Comparison of ENCODE assay signal across 9 cellular contexts in genomic region chrX:374566-374965, GRCh38. TPM values are rescaled to one million over a fixed set of nuclear protein-coding genes. Genes with fewer than 3 reads are reported as not detected.
DNase-seq lines count a peak whose midpoint lies in the region; ATAC-seq and TF ChIP-seq lines count a peak whose summit lies in the region.
"Had no signal": no experiment of that assay in that cellular context is flagged by ENCODE, and none has a peak within 500 bp of the region (broad histone marks: within the 10 kb centered on the region; RNA-seq: fewer than 3 reads in every experiment).

No MANE protein-coding gene starts in this region.

- TF ChIP-seq RAD21 in SK-N-SH (IDR thresholded peaks at IDR 0.05; ENCODE audit: low read length): no peak

- POLR2A ChIA-PET in SK-N-SH (lab: Yijun Ruan, JAX): no interaction called here

- ATAC-seq in psoas muscle (no peak), GM21360 (IDR thresholded peaks at IDR 0.05; ENCODE audit: unreplicated experiment) (no peak)

- TF ChIP-seq POLR2A in ovary (IDR thresholded peaks at IDR 0.05): no peak

- H3K9ac ChIP-seq in SK-N-SH: no peak overlapping the region

- H3K4me1 ChIP-seq in SK-N-SH (ENCODE audit: control insufficient read depth in 1 of 2, insufficient read depth in 2 of 2, low read depth in 1 of 2, low read length in 1 of 2) (no peaks in the 10 kb centered on the region; a peak in 1 of 4 replicates), psoas muscle (peaks cover 18% of the 10 kb centered on the region), ovary (ENCODE audit: insufficient read depth) (peaks cover 7% of the 10 kb centered on the region)

- H4K20me1 ChIP-seq in SK-N-SH (ENCODE audit: insufficient read depth): peaks cover 10% of the 10 kb centered on the region; the same call in 1 of the 2 replicates

- CTCF ChIA-PET in SK-N-SH (lab: Yijun Ruan, JAX): no interaction called here

- TF ChIP-seq CTCF in SK-N-SH (IDR thresholded peaks at IDR 0.05): no peak
- no peak for TF ChIP-seq CTCF in fibroblast of the aortic adventitia (IDR thresholded peaks at IDR 0.05; ENCODE audit: insufficient read depth, low read length)
- TF ChIP-seq CTCF in psoas muscle (IDR thresholded peaks at IDR 0.05): no peak
- TF ChIP-seq CTCF in ovary (IDR thresholded peaks at IDR 0.05): no peak

- H3K27me3 ChIP-seq in SK-N-SH (ENCODE audit: insufficient read depth) (no peaks in the 10 kb centered on the region), psoas muscle (ENCODE audit: insufficient read depth in 3 of 3, low read length in 2 of 3) (no peaks in the 10 kb centered on the region), ovary (no peaks in the 10 kb centered on the region)

- H3K9me2 ChIP-seq in SK-N-SH: no peaks in the 10 kb centered on the region

- intact Hi-C loops in psoas muscle (cut with DNase I) (loop anchor here in 1 of 2 donors (10.0 kb wide), 1 partner anchor 1950 kb away; no protein-coding TSS in a partner anchor), ovary (cut with DNase I) (no loop called here)

- DNase-seq in EL (peak; percentile 19), SK-N-SH (peak; percentile 55), fibroblast of the aortic adventitia (ENCODE audit: low read depth) (no peak), psoas muscle (peak in 1 of 2 donors; percentile 47), ovary (no peak), H4 (ENCODE audit: low spot score) (no peak), NCI-H1436 (lab: John Stamatoyannopoulos, UW) (no peak)
- DNase-seq: NCI-H2171 had no signal

- H3F3A ChIP-seq in SK-N-SH (replicated peaks; ENCODE audit: insufficient read depth): no peaks in the 10 kb centered on the region

- no peak overlapping the region for H3K4me3 ChIP-seq in SK-N-SH (ENCODE audit: low read depth in 2 of 2, low read length in 1 of 2)
- peak overlapping the region; percentile 13 for H3K4me3 ChIP-seq in fibroblast of the aortic adventitia (ENCODE audit: low read depth, low read length)
- peak overlapping the region; percentile 74 for H3K4me3 ChIP-seq in psoas muscle
- no peak overlapping the region for H3K4me3 ChIP-seq in ovary

- H2AFZ ChIP-seq in SK-N-SH (ENCODE audit: low read depth): no peak overlapping the region

- TF ChIP-seq EP300 in SK-N-SH (IDR thresholded peaks at IDR 0.05; ENCODE audit: borderline replicate concordance in 1 of 2, low read depth in 1 of 2, low read length in 1 of 2): no peak
- TF ChIP-seq EP300 in ovary (IDR thresholded peaks at IDR 0.05): no peak

- no peaks in the 10 kb centered on the region for H3K9me3 ChIP-seq in SK-N-SH
- no peaks in the 10 kb centered on the region for H3K9me3 ChIP-seq in psoas muscle
- no peaks in the 10 kb centered on the region for H3K9me3 ChIP-seq in ovary

- no peaks in the 10 kb centered on the region for H3K36me3 ChIP-seq in SK-N-SH (replicated peaks in 1 of 2; ENCODE audit: control insufficient read depth in 1 of 2, insufficient read depth in 2 of 2, low read length in 1 of 2)
- no peaks in the 10 kb centered on the region for H3K36me3 ChIP-seq in psoas muscle (ENCODE audit: insufficient read depth in 1 of 2, low read depth in 1 of 2)
- H3K36me3 ChIP-seq in ovary: no peaks in the 10 kb centered on the region

- no peak overlapping the region for H3K27ac ChIP-seq in SK-N-SH (ENCODE audit: low read depth in 2 of 2, low read length in 1 of 2)
- H3K27ac ChIP-seq in psoas muscle: peak overlapping the region; percentile 97
- no peak overlapping the region for H3K27ac ChIP-seq in ovary

- peak overlapping the region; percentile 28; the same call in 1 of the 2 replicates for H3K4me2 ChIP-seq in SK-N-SH

- WGBS in SK-N-SH (ENCODE audit: low lambda C conversion rate): 50% methylated on average over 10 of the region's 24 CpGs
- WGBS in psoas muscle, 3 donors: 4 to 5% (median 5%) methylated on average over 24 of the region's 24 CpGs
- 6 to 8% (median 6%) methylated on average over 24 of the region's 24 CpGs for WGBS in ovary, 3 donors

- peaks cover 20% of the 10 kb centered on the region; the same call in 1 of the 2 replicates for H3K79me2 ChIP-seq in SK-N-SH (ENCODE audit: insufficient read depth)

TF ChIP-seq in SK-N-SH, 30 proteins besides CTCF, POLR2A, EP300 and RAD21 (continues in another document):
- no peak for TF ChIP-seq FOSL2 (IDR thresholded peaks at IDR 0.05; ENCODE audit: borderline replicate concordance, low read depth)
- no peak for TF ChIP-seq MEF2A (IDR thresholded peaks at IDR 0.05; ENCODE audit: borderline replicate concordance, low read depth)
- TF ChIP-seq FOXM1 (IDR thresholded peaks at IDR 0.05; ENCODE audit: low read depth): no peak
- no peak for TF ChIP-seq EZH2phosphoT487 (IDR thresholded peaks at IDR 0.05; ENCODE audit: borderline replicate concordance, low read depth)
- TF ChIP-seq TCF12 (IDR thresholded peaks at IDR 0.05): no peak
- TF ChIP-seq, protein P1, sequence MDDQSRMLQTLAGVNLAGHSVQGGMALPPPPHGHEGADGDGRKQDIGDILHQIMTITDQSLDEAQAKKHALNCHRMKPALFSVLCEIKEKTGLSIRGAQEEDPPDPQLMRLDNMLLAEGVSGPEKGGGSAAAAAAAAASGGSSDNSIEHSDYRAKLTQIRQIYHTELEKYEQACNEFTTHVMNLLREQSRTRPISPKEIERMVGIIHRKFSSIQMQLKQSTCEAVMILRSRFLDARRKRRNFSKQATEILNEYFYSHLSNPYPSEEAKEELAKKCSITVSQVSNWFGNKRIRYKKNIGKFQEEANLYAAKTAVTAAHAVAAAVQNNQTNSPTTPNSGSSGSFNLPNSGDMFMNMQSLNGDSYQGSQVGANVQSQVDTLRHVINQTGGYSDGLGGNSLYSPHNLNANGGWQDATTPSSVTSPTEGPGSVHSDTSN (IDR thresholded peaks at IDR 0.05): no peak
- TF ChIP-seq, protein P2, sequence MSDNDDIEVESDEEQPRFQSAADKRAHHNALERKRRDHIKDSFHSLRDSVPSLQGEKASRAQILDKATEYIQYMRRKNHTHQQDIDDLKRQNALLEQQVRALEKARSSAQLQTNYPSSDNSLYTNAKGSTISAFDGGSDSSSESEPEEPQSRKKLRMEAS (IDR thresholded peaks at IDR 0.05; ENCODE audit: low read depth): no peak
- TF ChIP-seq POLR2AphosphoS5 (IDR thresholded peaks at IDR 0.05; ENCODE audit: low read depth, low read length): no peak
- no peak for TF ChIP-seq NFIC (IDR thresholded peaks at IDR 0.05; ENCODE audit: borderline replicate concordance)
- TF ChIP-seq ELF1 (IDR thresholded peaks at IDR 0.05): no peak
- no peak for TF ChIP-seq USF1 (IDR thresholded peaks at IDR 0.05; ENCODE audit: borderline replicate concordance, low read depth)
- TF ChIP-seq, protein P3, sequence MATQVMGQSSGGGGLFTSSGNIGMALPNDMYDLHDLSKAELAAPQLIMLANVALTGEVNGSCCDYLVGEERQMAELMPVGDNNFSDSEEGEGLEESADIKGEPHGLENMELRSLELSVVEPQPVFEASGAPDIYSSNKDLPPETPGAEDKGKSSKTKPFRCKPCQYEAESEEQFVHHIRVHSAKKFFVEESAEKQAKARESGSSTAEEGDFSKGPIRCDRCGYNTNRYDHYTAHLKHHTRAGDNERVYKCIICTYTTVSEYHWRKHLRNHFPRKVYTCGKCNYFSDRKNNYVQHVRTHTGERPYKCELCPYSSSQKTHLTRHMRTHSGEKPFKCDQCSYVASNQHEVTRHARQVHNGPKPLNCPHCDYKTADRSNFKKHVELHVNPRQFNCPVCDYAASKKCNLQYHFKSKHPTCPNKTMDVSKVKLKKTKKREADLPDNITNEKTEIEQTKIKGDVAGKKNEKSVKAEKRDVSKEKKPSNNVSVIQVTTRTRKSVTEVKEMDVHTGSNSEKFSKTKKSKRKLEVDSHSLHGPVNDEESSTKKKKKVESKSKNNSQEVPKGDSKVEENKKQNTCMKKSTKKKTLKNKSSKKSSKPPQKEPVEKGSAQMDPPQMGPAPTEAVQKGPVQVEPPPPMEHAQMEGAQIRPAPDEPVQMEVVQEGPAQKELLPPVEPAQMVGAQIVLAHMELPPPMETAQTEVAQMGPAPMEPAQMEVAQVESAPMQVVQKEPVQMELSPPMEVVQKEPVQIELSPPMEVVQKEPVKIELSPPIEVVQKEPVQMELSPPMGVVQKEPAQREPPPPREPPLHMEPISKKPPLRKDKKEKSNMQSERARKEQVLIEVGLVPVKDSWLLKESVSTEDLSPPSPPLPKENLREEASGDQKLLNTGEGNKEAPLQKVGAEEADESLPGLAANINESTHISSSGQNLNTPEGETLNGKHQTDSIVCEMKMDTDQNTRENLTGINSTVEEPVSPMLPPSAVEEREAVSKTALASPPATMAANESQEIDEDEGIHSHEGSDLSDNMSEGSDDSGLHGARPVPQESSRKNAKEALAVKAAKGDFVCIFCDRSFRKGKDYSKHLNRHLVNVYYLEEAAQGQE (IDR thresholded peaks at IDR 0.05; ENCODE audit: low read depth, low read length): no peak
- no peak for TF ChIP-seq FOXJ3 (CRISPR knock-in tag; IDR thresholded peaks at IDR 0.05)
- TF ChIP-seq JUND (IDR thresholded peaks at IDR 0.05): no peak
- TF ChIP-seq GATA2 (CRISPR knock-in tag; IDR thresholded peaks at IDR 0.05): no peak
- no peak for TF ChIP-seq YY1 (IDR thresholded peaks at IDR 0.05; ENCODE audit: low read depth)

RNA-seq across cellular contexts. Expression of gene PPP2R3B, which starts 12.1 kb away (rescaled TPM):
- polyA plus RNA-seq in SK-N-SH (2012; rRNA removed): 18.9 and 19.4 TPM in 2 replicates
- 7.3 and 11.6 TPM in 2 replicates for polyA plus RNA-seq in SK-N-SH (2012; cell fraction: cytosol; rRNA removed)
- 83.6 and 106 TPM in 2 replicates for polyA plus RNA-seq in SK-N-SH (2012; cell fraction: nucleus; rRNA removed)
- total RNA-seq in fibroblast of the aortic adventitia (ENCODE audit: low replicate concordance): 9.9 and 20.0 TPM in 2 replicates
- 100 to 1,000 TPM in 2 of 4 donors, 10 to 100 TPM in 2; 77.2 to 156 (median 98.6) TPM for total RNA-seq in psoas muscle
- polyA plus RNA-seq in psoas muscle: 10 to 100 TPM; 32.3 to 71.8 (median 64.9) TPM
- 10 to 100 TPM; 11.8 to 25.0 (median 18.4) TPM for total RNA-seq in ovary
- 10 to 100 TPM in 1 of 2 donors, 1 to 10 TPM in 1; 2.3 to 22.8 TPM for polyA plus RNA-seq in ovary
- total RNA-seq in H4 (2014; rRNA removed; shearing (Covaris generic)): 12.6 and 34.7 TPM in 2 replicates

RNA-seq across cellular contexts. Expression of gene GTPBP6, which starts 56.0 kb away (rescaled TPM):
- polyA plus RNA-seq in SK-N-SH (2012; rRNA removed) (39.8 and 47.3 TPM in 2 replicates), psoas muscle (10 to 100 TPM; 48.1 to 63.4 (median 49.0) TPM), ovary (10 to 100 TPM in 1 of 2 donors, 1 to 10 TPM in 1; 7.1 to 59.1 TPM)
- 19.6 and 31.2 TPM in 2 replicates for polyA plus RNA-seq in SK-N-SH (2012; cell fraction: cytosol; rRNA removed)
- 39.2 and 49.4 TPM in 2 replicates for polyA plus RNA-seq in SK-N-SH (2012; cell fraction: nucleus; rRNA removed)
- total RNA-seq in fibroblast of the aortic adventitia (ENCODE audit: low replicate concordance) (20.3 and 28.8 TPM in 2 replicates), psoas muscle (10 to 100 TPM; 48.5 to 54.5 (median 50.9) TPM), ovary (10 to 100 TPM; 29.3 to 69.0 (median 47.8) TPM)
- total RNA-seq in H4 (2014; rRNA removed; shearing (Covaris generic)): 39.2 and 40.2 TPM in 2 replicates

Comparison
In these comparisons a context has a peak if more than half of its experiments do, and no peak if none do; other contexts are left out.
1. DNase-seq: peak in EL (single experiment) and SK-N-SH (single experiment); none in fibroblast of the aortic adventitia (single experiment), ovary (0 of 5), H4 (single experiment) and NCI-H1436 (single experiment).
2. H3K4me3 ChIP-seq: peak in fibroblast of the aortic adventitia (single experiment) and psoas muscle (single experiment); none in SK-N-SH (0 of 2) and ovary (single experiment).